ENCODE assay signal across 27 cellular contexts in genomic region chr15:89685995-89686394, GRCh38. TPM values are rescaled to one million over a fixed set of nuclear protein-coding genes. Genes with fewer than 3 reads are reported as not detected.
DNase-seq lines count a peak whose midpoint lies in the region; ATAC-seq, FAIRE-seq and TF ChIP-seq lines count a peak whose summit lies in the region.
"Had no signal": no experiment of that assay in that cellular context is flagged by ENCODE, and none has a peak within 500 bp of the region (broad histone marks: within the 10 kb centered on the region; RNA-seq: fewer than 3 reads in every experiment).

No MANE protein-coding gene starts in this region.

- H3K4me3 Mint-ChIP-seq in HFFc6, result no peak overlapping the region
- H3K4me3 Mint-ChIP-seq: CD14-positive monocyte; CD4-positive, alpha-beta T cell; CD8-positive, alpha-beta memory T cell had no signal

- TF ChIP-seq CTCF in liver (IDR thresholded peaks at IDR 0.05; ENCODE audit: low read depth, low read length, missing input control) (no peak), right lobe of liver (IDR thresholded peaks at IDR 0.05) (no peak), VCaP (conservative IDR thresholded peaks at IDR 0.05) (no peak), K562 (IDR thresholded peaks at IDR 0.05 in 2 of 3, conservative IDR thresholded peaks at IDR 0.05 in 1 of 3; ENCODE audit: insufficient read depth in 2 of 3, low read depth in 1 of 3, low read length in 3 of 3) (peak in 1 of 3 experiments; percentile 11; a peak in 1 of 6 replicates), thoracic aorta (IDR thresholded peaks at IDR 0.05) (no peak), HFFc6 (IDR thresholded peaks at IDR 0.05) (no peak), left ventricle myocardium inferior (IDR thresholded peaks at IDR 0.05; ENCODE audit: borderline replicate concordance) (no peak)

- H3K27me3 ChIP-seq in liver (ENCODE audit: control insufficient read depth in 4 of 4, insufficient read depth in 4 of 4, low read length in 3 of 4) (no peaks in the 10 kb centered on the region), right lobe of liver (no peaks in the 10 kb centered on the region), K562 (ENCODE audit: control insufficient read depth in 2 of 2, insufficient read depth in 2 of 2, low read length in 2 of 2) (peaks cover 16 to 36% of the 10 kb centered on the region in 2 experiments; a peak in 4 of 5 replicates), thoracic aorta (replicated peaks; ENCODE audit: insufficient read depth) (no peaks in the 10 kb centered on the region), left ventricle myocardium inferior (ENCODE audit: low read depth) (no peaks in the 10 kb centered on the region)
- H3K27me3 ChIP-seq: BE2C; BLaER1 treated with 17β-estradiol and CSF1 and Interleukin-3, amounts not matched to agents 10 nM and 100 nM had no signal

- no peak overlapping the region for H3K4me2 ChIP-seq in K562 (ENCODE audit: insufficient read depth, low read length)
- H3K4me2 ChIP-seq: BLaER1 treated with 17β-estradiol and CSF1 and Interleukin-3, amounts not matched to agents 10 nM and 100 nM had no signal

- CTCF ChIA-PET in K562 (lab: Yijun Ruan, JAX; ENCODE audit: low intra/inter-chr PET ratio), result no interaction called here

- H3K36me3 Mint-ChIP-seq in HFFc6 (ENCODE audit: low read depth), result peaks cover 7% of the 10 kb centered on the region; the same call in 1 of the 2 replicates

- H4K20me1 ChIP-seq in K562 (replicated peaks; ENCODE audit: control insufficient read depth, insufficient read depth, low read length), result no peaks in the 10 kb centered on the region
- H4K20me1 ChIP-seq: BLaER1 treated with 17β-estradiol and CSF1 and Interleukin-3, amounts not matched to agents 10 nM and 100 nM had no signal

- no peak overlapping the region for H2AFZ ChIP-seq in K562 (ENCODE audit: low read depth, low read length)
- H2AFZ ChIP-seq: GM23248 had no signal

- 78% methylated on average over 2 of the region's 2 CpGs for WGBS in liver
- WGBS in right lobe of liver (ENCODE audit: insufficient coverage, low coverage, low lambda C conversion rate, missing lambda C conversion rate), result 55% methylated on average over 2 of the region's 2 CpGs
- WGBS in K562 (ENCODE audit: insufficient coverage, low coverage, missing lambda C conversion rate), result 0% methylated on average over 2 of the region's 2 CpGs

- in situ Hi-C loops in K562 (cut with MboI), result no loop called here

- TF ChIP-seq POLR2A in right lobe of liver (IDR thresholded peaks at IDR 0.05), result no peak
- no peak for TF ChIP-seq POLR2A in K562 (conservative IDR thresholded peaks at IDR 0.05)

- no peak for ATAC-seq in right lobe of liver
- ATAC-seq in K562, result peak; percentile 63
- ATAC-seq in thoracic aorta (ENCODE audit: insufficient number of reproducible peaks, low FRiP score, low read depth), result no peak
- ATAC-seq: GM12878 had no signal

- H3K4me3 ChIP-seq in liver (ENCODE audit: low read depth in 1 of 3, low read length in 3 of 3) (no peak overlapping the region), right lobe of liver (no peak overlapping the region), K562 (no peak overlapping the region), thoracic aorta (no peak overlapping the region), left ventricle myocardium inferior (no peak overlapping the region)
- H3K4me3 ChIP-seq: BLaER1 treated with 17β-estradiol and CSF1 and Interleukin-3, amounts not matched to agents 10 nM and 100 nM; GM12878; GM23248 had no signal

- intact Hi-C loops in right lobe of liver (cut with DNase I), result no loop called here
- intact Hi-C loops in K562 (cut with micrococcal nuclease), result no loop called here
- intact Hi-C loops in left ventricle myocardium inferior (cut with micrococcal nuclease), result no loop called here

- H3K4me1 ChIP-seq in liver (ENCODE audit: control insufficient read depth in 4 of 4, insufficient read depth in 4 of 4, low read length in 3 of 4) (peaks cover 4 to 33% (median 15%) of the 10 kb centered on the region in 4 donors), right lobe of liver (peaks cover 0 to 29% (median 6%) of the 10 kb centered on the region in 4 donors), K562 (replicated peaks in 1 of 2; ENCODE audit: control insufficient read depth in 2 of 2, insufficient read depth in 2 of 2, low read length in 2 of 2) (peaks cover 0 to 9% of the 10 kb centered on the region in 2 experiments; a peak in 2 of 5 replicates), thoracic aorta (ENCODE audit: control insufficient read depth in 1 of 2, low read depth in 2 of 2) (peaks cover 23 to 55% of the 10 kb centered on the region in 2 donors), left ventricle myocardium inferior (peaks cover 55% of the 10 kb centered on the region)
- H3K4me1 ChIP-seq: BLaER1 treated with 17β-estradiol and CSF1 and Interleukin-3, amounts not matched to agents 10 nM and 100 nM had no signal

- POLR2A ChIA-PET in K562 (lab: Yijun Ruan, JAX), result interaction anchor here (0.7 kb wide), 1 partner anchor 65 kb away, joined by 3 read pairs; no protein-coding TSS in a partner anchor

- no peaks in the 10 kb centered on the region for H3K79me2 ChIP-seq in K562 (ENCODE audit: control insufficient read depth, insufficient read depth, low read length)

- DNase-seq in right lobe of liver (no peak), K562 (ENCODE audit: extremely low read depth in 1 of 4, low spot score in 3 of 4) (no peak), thoracic aorta (ENCODE audit: low spot score) (no peak), NCI-H1694 (lab: John Stamatoyannopoulos, UW) (no peak), HFFc6 (no peak), left ventricle myocardium inferior (no peak)
- DNase-seq: ACHN; AML-193; BE2C; CD4-positive, alpha-beta T cell; CD8-positive, alpha-beta memory T cell; DMS 273 treated with DMSO at 0.1 percent for 48 hours; DMS79; EL; GDM1; GM23248; H7; HCEC 1CT had no signal

- no peak for TF ChIP-seq RAD21 in liver (IDR thresholded peaks at IDR 0.05)
- no peak for TF ChIP-seq RAD21 in K562 (CRISPR knock-in tag; conservative IDR thresholded peaks at IDR 0.05 in 1 of 2, IDR thresholded peaks at IDR 0.05 in 1 of 2)

- H3K9ac ChIP-seq in liver (ENCODE audit: low read depth in 1 of 2, low read length in 2 of 2) (no peak overlapping the region), K562 (ENCODE audit: insufficient read depth in 1 of 2, low read depth in 2 of 2, low read length in 2 of 2) (no peak overlapping the region)
- H3K9ac ChIP-seq: BLaER1 treated with 17β-estradiol and CSF1 and Interleukin-3, amounts not matched to agents 10 nM and 100 nM; GM23248 had no signal

- no peak overlapping the region for H3K27ac Mint-ChIP-seq in HFFc6
- H3K27ac Mint-ChIP-seq: CD14-positive monocyte; CD4-positive, alpha-beta T cell; CD8-positive, alpha-beta memory T cell had no signal

- H3K9me3 Mint-ChIP-seq in HFFc6, result no peaks in the 10 kb centered on the region
- H3K9me3 Mint-ChIP-seq: CD4-positive, alpha-beta T cell; CD8-positive, alpha-beta memory T cell had no signal

- no peaks in the 10 kb centered on the region for H3K9me1 ChIP-seq in K562 (ENCODE audit: control insufficient read depth, insufficient read depth, low read length)

- BruUV-seq in K562 (replicated peaks; lab: Mats Ljungman, UMichigan), result no TSS peak

- FAIRE-seq in K562 (lab: Jason Lieb, UNC), result peak; percentile 74
- FAIRE-seq: A204.1, D721Med, GM12878, H1 had no signal

- H3K9me3 ChIP-seq in liver (ENCODE audit: control insufficient read depth in 4 of 4, low read length in 3 of 4) (no peaks in the 10 kb centered on the region), right lobe of liver (no peaks in the 10 kb centered on the region), K562 (replicated peaks; ENCODE audit: control insufficient read depth, insufficient read depth, low read depth, low read length) (no peaks in the 10 kb centered on the region), thoracic aorta (no peaks in the 10 kb centered on the region), left ventricle myocardium inferior (replicated peaks) (no peaks in the 10 kb centered on the region)
- H3K9me3 ChIP-seq: BE2C had no signal

- TF ChIP-seq EP300 in K562 (IDR thresholded peaks at IDR 0.05; ENCODE audit: low read length), result no peak

- H3K27me3 Mint-ChIP-seq in HFFc6 (ENCODE audit: insufficient read depth), result no peaks in the 10 kb centered on the region; the same call in 1 of the 2 replicates
- H3K27me3 Mint-ChIP-seq: CD4-positive, alpha-beta T cell; CD8-positive, alpha-beta memory T cell had no signal

- H3K36me3 ChIP-seq in liver (ENCODE audit: control insufficient read depth in 4 of 4, insufficient read depth in 3 of 4, low read depth in 1 of 4, low read length in 3 of 4), result peaks cover 0 to 33% (median 7%) of the 10 kb centered on the region in 4 donors
- peaks cover 0 to 8% (median 5%) of the 10 kb centered on the region in 4 donors for H3K36me3 ChIP-seq in right lobe of liver
- H3K36me3 ChIP-seq in K562 (ENCODE audit: control insufficient read depth, insufficient read depth, low read length), result no peaks in the 10 kb centered on the region
- H3K36me3 ChIP-seq in thoracic aorta, result peaks cover 17% of the 10 kb centered on the region
- H3K36me3 ChIP-seq in left ventricle myocardium inferior, result peaks cover 6% of the 10 kb centered on the region
- H3K36me3 ChIP-seq: BE2C; BLaER1 treated with 17β-estradiol and CSF1 and Interleukin-3, amounts not matched to agents 10 nM and 100 nM had no signal

- H3K27ac ChIP-seq in liver (ENCODE audit: low read depth in 1 of 2, low read length in 2 of 2) (peak overlapping the region; percentile 35 to 57), right lobe of liver (peak overlapping the region in 1 of 3 donors; percentile 15), VCaP (peak overlapping the region; percentile 82; the same call in 1 of the 2 replicates), K562 (ENCODE audit: extremely low read depth, low read depth, low read length) (no peak overlapping the region), thoracic aorta (peak overlapping the region; percentile 58 to 65), left ventricle myocardium inferior (replicated peaks) (no peak overlapping the region)
- H3K27ac ChIP-seq: 22Rv1; BLaER1 treated with 17β-estradiol and CSF1 and Interleukin-3, amounts not matched to agents 10 nM and 100 nM; GM23248 had no signal

- peaks cover 15% of the 10 kb centered on the region; the same call in 1 of the 2 replicates for H3K4me1 Mint-ChIP-seq in HFFc6 (ENCODE audit: low read depth)

RNA-seq across cellular contexts. Expression of gene PEX11A, which starts 4.6 kb away (rescaled TPM):
- 10 to 100 TPM in 1 of 2 donors, 1 to 10 TPM in 1; 6.6 to 47.9 TPM for total RNA-seq in liver
- 10 to 100 TPM; 17.3 to 31.3 TPM for polyA plus RNA-seq in liver
- total RNA-seq in right lobe of liver, result 10 to 100 TPM in 5 of 6 experiments, 1 to 10 TPM in 1; 6.9 to 30.9 (median 22.6) TPM
- not detected in 2 replicates for total RNA-seq in K562 (2011; cell fraction: chromatin; rRNA removed; ENCODE audit: low replicate concordance)
- not detected in 2 replicates for total RNA-seq in K562 (2011; cell fraction: nucleolus; rRNA removed)
- total RNA-seq in K562 (2011; cell fraction: nucleoplasm; rRNA removed), result not detected in 2 replicates
- not detected in 2 replicates for total RNA-seq in K562 (2014; rRNA removed)
- total RNA-seq in K562 (2014; rRNA removed; fragmentation: Illumina TruSeq; extraction: Trizol), result not detected in 2 replicates
- total RNA-seq in K562 (2015; rRNA removed; fragmentation: Illumina TruSeq; extraction: Trizol), result not detected in 2 replicates
- total RNA-seq in K562 (2021), result not detected in 2 replicates
- not detected in 2 replicates for polyA plus RNA-seq in K562 (2011; rRNA removed)
- not detected in 2 replicates for polyA plus RNA-seq in K562 (2011; cell fraction: cytosol; rRNA removed)
- not detected in 2 replicates for polyA plus RNA-seq in K562 (2011; cell fraction: nucleus; rRNA removed)
- 0.04 TPM in 1 of 2 replicates, not detected in the other for polyA plus RNA-seq in K562 (2012)
- polyA plus RNA-seq in K562 (2014; fragmentation: Illumina TruSeq; extraction: Trizol), result not detected in 2 replicates
- not detected for polyA plus RNA-seq in K562 (2014; fragmentation: Nextera tagmentation; extraction: Ambion mirVana)
- not detected in 2 replicates for polyA plus RNA-seq in K562 (2014; rRNA removed)
- polyA minus RNA-seq in K562 (2011; rRNA and poly(A)+ RNA removed), result not detected in 2 replicates
- polyA minus RNA-seq in K562 (2011; cell fraction: cytosol; rRNA and poly(A)+ RNA removed), result not detected in 2 replicates
- polyA minus RNA-seq in K562 (2011; cell fraction: nucleus; rRNA and poly(A)+ RNA removed), result not detected in 2 replicates
- total RNA-seq in thoracic aorta, result 10 to 100 TPM in 1 of 2 donors, 1 to 10 TPM in 1; 4.5 to 17.3 TPM
- 1 to 10 TPM; 2.1 to 4.6 (median 3.0) TPM for total RNA-seq in HFFc6 (2021; fragmentation: NEBNext Ultra II Directional; extraction: Animal tissue kit (Norgen Biotek cat#: 25700))
- total RNA-seq in left ventricle myocardium inferior, result 11.4 TPM

RNA-seq across cellular contexts. Expression of gene WDR93, which starts 4.6 kb away (rescaled TPM):
- total RNA-seq in liver, result under 1 TPM in 1 of 2 donors, not detected in 1; 0.08 TPM
- polyA plus RNA-seq in liver, result under 1 TPM in 1 of 2 donors, not detected in 1; 0.08 TPM
- not detected for total RNA-seq in right lobe of liver
- not detected in 2 replicates for total RNA-seq in K562 (2011; cell fraction: chromatin; rRNA removed; ENCODE audit: low replicate concordance)
- total RNA-seq in K562 (2011; cell fraction: nucleolus; rRNA removed), result not detected in 2 replicates
- total RNA-seq in K562 (2011; cell fraction: nucleoplasm; rRNA removed), result not detected in 2 replicates
- not detected in 2 replicates for total RNA-seq in K562 (2014; rRNA removed)
- total RNA-seq in K562 (2014; rRNA removed; fragmentation: Illumina TruSeq; extraction: Trizol), result not detected in 2 replicates
- total RNA-seq in K562 (2015; rRNA removed; fragmentation: Illumina TruSeq; extraction: Trizol), result not detected in 2 replicates
- total RNA-seq in K562 (2021), result not detected in 2 replicates
- polyA plus RNA-seq in K562 (2011; rRNA removed), result not detected in 2 replicates
- not detected in 2 replicates for polyA plus RNA-seq in K562 (2011; cell fraction: cytosol; rRNA removed)
- not detected in 2 replicates for polyA plus RNA-seq in K562 (2011; cell fraction: nucleus; rRNA removed)
- not detected in 2 replicates for polyA plus RNA-seq in K562 (2012)
- not detected in 2 replicates for polyA plus RNA-seq in K562 (2014; fragmentation: Illumina TruSeq; extraction: Trizol)
- not detected for polyA plus RNA-seq in K562 (2014; fragmentation: Nextera tagmentation; extraction: Ambion mirVana)
- polyA plus RNA-seq in K562 (2014; rRNA removed), result not detected in 2 replicates
- polyA minus RNA-seq in K562 (2011; rRNA and poly(A)+ RNA removed), result not detected in 2 replicates
- not detected in 2 replicates for polyA minus RNA-seq in K562 (2011; cell fraction: cytosol; rRNA and poly(A)+ RNA removed)
- polyA minus RNA-seq in K562 (2011; cell fraction: nucleus; rRNA and poly(A)+ RNA removed), result not detected in 2 replicates
- total RNA-seq in thoracic aorta, result not detected
- under 1 TPM in 1 of 6 experiments, not detected in 5; 0.21 TPM for total RNA-seq in HFFc6 (2021; fragmentation: NEBNext Ultra II Directional; extraction: Animal tissue kit (Norgen Biotek cat#: 25700))
- not detected for total RNA-seq in left ventricle myocardium inferior
- total RNA-seq: CD4-positive, alpha-beta T cell; CD8-positive, alpha-beta memory T cell; GM12878; GM23248; H1; H7 had no signal
- polyA plus RNA-seq: CD14-positive monocyte, GM12878 had no signal

RNA-seq across cellular contexts. Expression of gene PLIN1, which starts 6.8 kb away (rescaled TPM):
- total RNA-seq in liver (10 to 100 TPM; 10.8 to 46.0 TPM), right lobe of liver (10 to 100 TPM in 4 of 6 experiments, 1 to 10 TPM in 2; 2.5 to 28.8 (median 18.6) TPM), K562 (2014; rRNA removed) (not detected in 2 replicates), K562 (2014; rRNA removed; fragmentation: Illumina TruSeq; extraction: Trizol) (not detected in 2 replicates), K562 (2015; rRNA removed; fragmentation: Illumina TruSeq; extraction: Trizol) (not detected in 2 replicates), K562 (2021) (not detected in 2 replicates), thoracic aorta (10 to 100 TPM in 1 of 2 donors, 1 to 10 TPM in 1; 5.7 to 24.2 TPM), left ventricle myocardium inferior (1.6 TPM)
- polyA plus RNA-seq in liver (10 to 100 TPM; 10.2 to 15.8 TPM), K562 (2011; rRNA removed) (not detected in 2 replicates), K562 (2014; fragmentation: Illumina TruSeq; extraction: Trizol) (not detected in 2 replicates), K562 (2014; fragmentation: Nextera tagmentation; extraction: Ambion mirVana) (not detected), K562 (2014; rRNA removed) (not detected in 2 replicates)
- not detected in 2 replicates for total RNA-seq in K562 (2011; cell fraction: chromatin; rRNA removed; ENCODE audit: low replicate concordance)
- not detected in 2 replicates for total RNA-seq in K562 (2011; cell fraction: nucleolus; rRNA removed)
- total RNA-seq in K562 (2011; cell fraction: nucleoplasm; rRNA removed), result not detected in 2 replicates
- polyA plus RNA-seq in K562 (2011; cell fraction: cytosol; rRNA removed), result not detected in 2 replicates
- not detected in 2 replicates for polyA plus RNA-seq in K562 (2011; cell fraction: nucleus; rRNA removed)
- not detected in 2 replicates for polyA plus RNA-seq in K562 (2012)
- polyA minus RNA-seq in K562 (2011; rRNA and poly(A)+ RNA removed), result not detected in 2 replicates
- polyA minus RNA-seq in K562 (2011; cell fraction: cytosol; rRNA and poly(A)+ RNA removed), result not detected in 2 replicates
- not detected in 2 replicates for polyA minus RNA-seq in K562 (2011; cell fraction: nucleus; rRNA and poly(A)+ RNA removed)
- total RNA-seq in HFFc6 (2021; fragmentation: NEBNext Ultra II Directional; extraction: Animal tissue kit (Norgen Biotek cat#: 25700)), result not detected
- total RNA-seq: GM23248, H1, H7 had no signal
- polyA plus RNA-seq: CD14-positive monocyte; CD8-positive, alpha-beta memory T cell; GM23248 had no signal

RNA-seq across cellular contexts. Expression of gene KIF7, which starts 30.7 kb away (rescaled TPM):
- total RNA-seq in liver, result 1 to 10 TPM; 1.0 to 1.3 TPM
- polyA plus RNA-seq in liver, result under 1 TPM; 0.04 to 0.44 TPM
- total RNA-seq in right lobe of liver, result under 1 TPM; 0.34 to 0.92 (median 0.48) TPM
- total RNA-seq in K562 (2011; cell fraction: chromatin; rRNA removed; ENCODE audit: low replicate concordance), result 4.9 and 14.4 TPM in 2 replicates
- total RNA-seq in K562 (2011; cell fraction: nucleolus; rRNA removed), result 4.2 and 7.3 TPM in 2 replicates
- 2.7 and 3.1 TPM in 2 replicates for total RNA-seq in K562 (2011; cell fraction: nucleoplasm; rRNA removed)
- total RNA-seq in K562 (2014; rRNA removed), result 1.6 and 2.0 TPM in 2 replicates
- total RNA-seq in K562 (2014; rRNA removed; fragmentation: Illumina TruSeq; extraction: Trizol), result 0.15 and 0.35 TPM in 2 replicates
- total RNA-seq in K562 (2015; rRNA removed; fragmentation: Illumina TruSeq; extraction: Trizol), result 0.58 and 0.64 TPM in 2 replicates
- 1.7 and 1.8 TPM in 2 replicates for total RNA-seq in K562 (2021)
- polyA plus RNA-seq in K562 (2011; rRNA removed), result 1.3 and 1.7 TPM in 2 replicates
- polyA plus RNA-seq in K562 (2011; cell fraction: cytosol; rRNA removed), result 1.1 and 2.7 TPM in 2 replicates
- 4.3 and 6.8 TPM in 2 replicates for polyA plus RNA-seq in K562 (2011; cell fraction: nucleus; rRNA removed)
- 0.96 and 1.1 TPM in 2 replicates for polyA plus RNA-seq in K562 (2012)
- 0.49 and 0.69 TPM in 2 replicates for polyA plus RNA-seq in K562 (2014; fragmentation: Illumina TruSeq; extraction: Trizol)
- under 1 TPM; 0.04 to 0.06 TPM for polyA plus RNA-seq in K562 (2014; fragmentation: Nextera tagmentation; extraction: Ambion mirVana)
- polyA plus RNA-seq in K562 (2014; rRNA removed), result 1.9 and 3.1 TPM in 2 replicates
- polyA minus RNA-seq in K562 (2011; rRNA and poly(A)+ RNA removed), result 0.45 and 1.2 TPM in 2 replicates
- 0.82 and 1.5 TPM in 2 replicates for polyA minus RNA-seq in K562 (2011; cell fraction: cytosol; rRNA and poly(A)+ RNA removed)
- 1.2 and 2.8 TPM in 2 replicates for polyA minus RNA-seq in K562 (2011; cell fraction: nucleus; rRNA and poly(A)+ RNA removed)
- 10 to 100 TPM; 26.4 to 28.4 TPM for total RNA-seq in thoracic aorta
- 10 to 100 TPM; 21.9 to 27.3 (median 24.5) TPM for total RNA-seq in HFFc6 (2021; fragmentation: NEBNext Ultra II Directional; extraction: Animal tissue kit (Norgen Biotek cat#: 25700))
- total RNA-seq in left ventricle myocardium inferior, result 2.4 TPM
- polyA plus RNA-seq: CD14-positive monocyte; CD8-positive, alpha-beta memory T cell had no signal

Comparison
In these comparisons a context has a peak if more than half of its experiments do, and no peak if none do; other contexts are left out.
1. H3K27ac ChIP-seq: peak in liver (2 of 2), VCaP (single experiment) and thoracic aorta (2 of 2); none in K562 (single experiment) and left ventricle myocardium inferior (single experiment).